ENCODE assay signal across 17 cellular contexts in genomic region chr6:137877113-137877512, GRCh38. TPM values are rescaled to one million over a fixed set of nuclear protein-coding genes. Genes with fewer than 3 reads are reported as not detected.
DNase-seq lines count a peak whose midpoint lies in the region; ATAC-seq and TF ChIP-seq lines count a peak whose summit lies in the region.
"Had no signal": no experiment of that assay in that cellular context is flagged by ENCODE, and none has a peak within 500 bp of the region (broad histone marks: within the 10 kb centered on the region; RNA-seq: fewer than 3 reads in every experiment).

No MANE protein-coding gene starts in this region.

- no peak overlapping the region for H3K9ac ChIP-seq in MM.1S (ENCODE audit: low read length)

- ATAC-seq in effector memory CD8-positive, alpha-beta T cell (replicated peaks), result no peak
- ATAC-seq: body of pancreas had no signal

- H3K4me2 ChIP-seq in MM.1S (ENCODE audit: low read depth, low read length), result peak overlapping the region; percentile 2; the same call in 1 of the 2 replicates

- H3K79me2 ChIP-seq in ACC112 (ENCODE audit: control insufficient read depth, insufficient read depth, low read length, unreplicated experiment), result peaks cover 60% of the 10 kb centered on the region
- peaks cover 100% of the 10 kb centered on the region for H3K79me2 ChIP-seq in MM.1S (ENCODE audit: low read length)

- H3K27me3 Mint-ChIP-seq in activated CD4-positive, alpha-beta T cell treated with anti-CD3 and anti-CD28 coated beads, Interleukin-2, amount 10 ng/mL, durations not matched to agents 24 days and 14 days, result no peaks in the 10 kb centered on the region
- no peaks in the 10 kb centered on the region for H3K27me3 Mint-ChIP-seq in effector memory CD8-positive, alpha-beta T cell

- TF ChIP-seq POLR2A in breast epithelium (IDR thresholded peaks at IDR 0.05), result no peak

- no peak for TF ChIP-seq CTCF in MM.1S (IDR thresholded peaks at IDR 0.05; ENCODE audit: low read length)
- TF ChIP-seq CTCF in breast epithelium (IDR thresholded peaks at IDR 0.05), result no peak

- H2AFZ ChIP-seq in ACC112 (ENCODE audit: low read length, unreplicated experiment) (no peak overlapping the region), MM.1S (ENCODE audit: low read length) (no peak overlapping the region)

- H3K9me3 Mint-ChIP-seq in activated CD4-positive, alpha-beta T cell treated with anti-CD3 and anti-CD28 coated beads, Interleukin-2, amount 10 ng/mL, durations not matched to agents 24 days and 14 days, result no peaks in the 10 kb centered on the region
- H3K9me3 Mint-ChIP-seq in effector memory CD8-positive, alpha-beta T cell, result no peaks in the 10 kb centered on the region

- H3K4me1 ChIP-seq in ACC112 (ENCODE audit: control insufficient read depth, insufficient read depth, low read length, unreplicated experiment) (peaks cover 79% of the 10 kb centered on the region), MM.1S (ENCODE audit: low read length) (peaks cover 64% of the 10 kb centered on the region), breast epithelium (no peaks in the 10 kb centered on the region)

- no peaks in the 10 kb centered on the region for H3K9me3 ChIP-seq in MM.1S (replicated peaks; ENCODE audit: insufficient read depth, low read length)
- H3K9me3 ChIP-seq in breast epithelium, result no peaks in the 10 kb centered on the region
- H3K9me3 ChIP-seq: body of pancreas, upper lobe of left lung had no signal

- peaks cover 97% of the 10 kb centered on the region for H3K36me3 Mint-ChIP-seq in activated CD4-positive, alpha-beta T cell treated with anti-CD3 and anti-CD28 coated beads, Interleukin-2, amount 10 ng/mL, durations not matched to agents 24 days and 14 days (ENCODE audit: low read depth)
- H3K36me3 Mint-ChIP-seq in effector memory CD8-positive, alpha-beta T cell (ENCODE audit: insufficient read depth), result peaks cover 100% of the 10 kb centered on the region

- peaks cover 96% of the 10 kb centered on the region for H3F3A ChIP-seq in MM.1S (ENCODE audit: insufficient read depth, low read length)

- intact Hi-C loops in activated CD4-positive, alpha-beta T cell treated with anti-CD3 and anti-CD28 coated beads, Interleukin-2, amount 10 ng/mL, durations not matched to agents 24 days and 14 days (cut with micrococcal nuclease), result no loop called here
- intact Hi-C loops in breast epithelium (cut with DNase I; ENCODE audit: low total_unique reads), result no loop called here

- peak overlapping the region; percentile 72 for H3K27ac Mint-ChIP-seq in activated CD4-positive, alpha-beta T cell treated with anti-CD3 and anti-CD28 coated beads, Interleukin-2, amount 10 ng/mL, durations not matched to agents 24 days and 14 days
- H3K27ac Mint-ChIP-seq in effector memory CD8-positive, alpha-beta T cell, result peak overlapping the region; percentile 97 to 100

- peak overlapping the region; percentile 66 for H3K4me3 Mint-ChIP-seq in activated CD4-positive, alpha-beta T cell treated with anti-CD3 and anti-CD28 coated beads, Interleukin-2, amount 10 ng/mL, durations not matched to agents 24 days and 14 days
- peak overlapping the region in 1 of 2 donors; percentile 80 for H3K4me3 Mint-ChIP-seq in effector memory CD8-positive, alpha-beta T cell

- H3K9me2 ChIP-seq in MM.1S (replicated peaks; ENCODE audit: insufficient read depth, low read length), result no peaks in the 10 kb centered on the region

- DNase-seq in activated CD4-positive, alpha-beta T cell treated with anti-CD3 and anti-CD28 coated beads, Interleukin-2, amount 10 ng/mL, durations not matched to agents 24 days and 14 days, result no peak
- no peak for DNase-seq in activated CD4-positive, alpha-beta T cell treated with anti-CD3 and anti-CD28 coated beads, Interleukin-2, amount 50 U/mL, for 4 hours
- no peak for DNase-seq in MM.1S
- DNase-seq in effector memory CD8-positive, alpha-beta T cell, result no peak
- no peak for DNase-seq in breast epithelium (ENCODE audit: low spot score in 2 of 2)
- no peak for DNase-seq in inferior parietal cortex (ENCODE audit: extremely low spot score)
- no peak for DNase-seq in occipital lobe (lab: John Stamatoyannopoulos, UW)
- DNase-seq: activated CD4-positive, CD25-positive, alpha-beta regulatory T cell treated with anti-CD3 and anti-CD28 coated beads, Interleukin-2, amount 50 U/mL, for 72 hours; body of pancreas; NCI-H1105; NCI-H2029; NCI-H226; NCI-H82; OCI-M1; stimulated activated CD4-positive, alpha-beta T cell treated with anti-CD3 and anti-CD28 coated beads, Interleukin-4, amount 100 ng/mL, for 24 hours; upper lobe of left lung had no signal

- H3K27ac ChIP-seq in ACC112 (ENCODE audit: low read depth, low read length) (peak overlapping the region; percentile 66), MM.1S (ENCODE audit: low read length) (no peak overlapping the region), breast epithelium (no peak overlapping the region)
- H3K27ac ChIP-seq: body of pancreas had no signal

- H3K27me3 ChIP-seq in ACC112 (ENCODE audit: insufficient read depth, low read length) (no peaks in the 10 kb centered on the region), MM.1S (replicated peaks; ENCODE audit: insufficient read depth, low read length) (no peaks in the 10 kb centered on the region), breast epithelium (no peaks in the 10 kb centered on the region)
- H3K27me3 ChIP-seq: body of pancreas, upper lobe of left lung had no signal

- H3K36me3 ChIP-seq in ACC112 (ENCODE audit: insufficient read depth, low read length) (peaks cover 80% of the 10 kb centered on the region), MM.1S (replicated peaks; ENCODE audit: insufficient read depth, low read length) (peaks cover 80% of the 10 kb centered on the region), breast epithelium (peaks cover 7% of the 10 kb centered on the region)

- peaks cover 40% of the 10 kb centered on the region for H4K20me1 ChIP-seq in MM.1S (ENCODE audit: insufficient read depth, low read length)

- H3K4me3 ChIP-seq in ACC112 (ENCODE audit: low read depth, low read length), result no peak overlapping the region
- H3K4me3 ChIP-seq in MM.1S (ENCODE audit: low read length), result no peak overlapping the region
- H3K4me3 ChIP-seq in breast epithelium, result no peak overlapping the region
- H3K4me3 ChIP-seq: body of pancreas, upper lobe of left lung had no signal

- H3K4me1 Mint-ChIP-seq in activated CD4-positive, alpha-beta T cell treated with anti-CD3 and anti-CD28 coated beads, Interleukin-2, amount 10 ng/mL, durations not matched to agents 24 days and 14 days, result peaks cover 66% of the 10 kb centered on the region
- peaks cover 34 to 40% of the 10 kb centered on the region in 2 donors for H3K4me1 Mint-ChIP-seq in effector memory CD8-positive, alpha-beta T cell (ENCODE audit: low read depth in 2 of 2)

RNA-seq across cellular contexts. Expression of gene TNFAIP3, which starts 10.1 kb away (rescaled TPM):
- total RNA-seq in activated CD4-positive, alpha-beta T cell treated with anti-CD3 and anti-CD28 coated beads, Interleukin-2, amount 10 ng/mL, durations not matched to agents 24 days and 14 days, result 249 and 254 TPM in 2 replicates
- total RNA-seq in breast epithelium (10 to 100 TPM; 21.3 to 50.5 (median 25.9) TPM), occipital lobe (0.78 TPM)

Comparison
In these comparisons a context has a peak if more than half of its experiments do, and no peak if none do; other contexts are left out.
1. RNA of gene TNFAIP3, which starts 10.1 kb away (total RNA-seq): 249 to 254 TPM in activated CD4-positive, alpha-beta T cell treated with anti-CD3 and anti-CD28 coated beads, Interleukin-2, amount 10 ng/mL, durations not matched to agents 24 days and 14 days and 21.3 to 50.5 TPM in breast epithelium; 0.78 TPM in occipital lobe (single experiment); every median in the first group is over 10 times any median in the second.